In the genomic region with DNA sequence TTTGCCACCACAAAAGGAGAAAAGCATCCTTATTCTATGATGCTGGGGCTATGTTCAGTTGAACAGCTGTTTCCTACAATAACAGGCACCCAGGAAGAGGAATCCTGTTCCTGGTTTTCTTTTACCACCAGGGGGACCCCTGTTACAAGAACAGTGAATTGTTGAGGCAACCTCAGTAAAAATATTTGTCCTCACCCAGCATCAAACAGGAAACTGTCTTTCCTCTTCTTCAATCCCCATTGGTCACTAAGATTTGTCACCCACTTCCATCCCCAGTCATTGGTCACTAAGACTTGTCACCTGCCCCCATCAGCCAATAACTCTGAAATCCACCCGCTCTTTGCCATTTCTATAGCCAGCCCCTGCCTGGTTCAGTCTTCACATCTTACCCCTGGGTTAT, we compare ENCODE assay signal across 9 cellular contexts.
DNase-seq lines count a peak whose midpoint lies in the region; ATAC-seq, FAIRE-seq and TF ChIP-seq lines count a peak whose summit lies in the region.
"Had no signal": no experiment of that assay in that cellular context is flagged by ENCODE, and none has a peak within 500 bp of the region (broad histone marks: within the 10 kb centered on the region; RNA-seq: fewer than 3 reads in every experiment).

No MANE protein-coding gene starts in this region.

- no peaks in the 10 kb centered on the region for H3K79me2 ChIP-seq in HepG2 (ENCODE audit: insufficient read depth, low read length)

- 58% methylated on average over 1 of the region's 1 CpG for WGBS in HepG2 (ENCODE audit: low lambda C conversion rate)

- H3K4me3 ChIP-seq in Panc1 (ENCODE audit: low read depth in 2 of 2, low read length in 2 of 2), result no peak overlapping the region
- H3K4me3 ChIP-seq in colonic mucosa, result no peak overlapping the region
- no peak overlapping the region for H3K4me3 ChIP-seq in HepG2 (replicated peaks in 1 of 3; ENCODE audit: insufficient read depth in 1 of 3, low read depth in 2 of 3, low read length in 3 of 3)

- POLR2A ChIA-PET in Panc1 (lab: Charles Lee) (interaction anchor here (0.7 kb wide), 1 partner anchor 160 kb away, joined by 3 read pairs; no protein-coding TSS in a partner anchor), HepG2 (lab: Yijun Ruan, JAX) (no interaction called here)

- DNase-seq in stimulated activated CD4-positive, alpha-beta T cell treated with anti-CD3 and anti-CD28 coated beads, Interleukin-2, amount 100 ng/mL, for 4 hours (ENCODE audit: low read depth), result peak; percentile 3
- no peak for DNase-seq in stimulated activated CD4-positive, alpha-beta T cell treated with anti-CD3 and anti-CD28 coated beads, Interleukin-1b, Interleukin-23, amount 100 ng/mL, for 48 hours
- DNase-seq in HuH-7.5 (ENCODE audit: low spot score) (peak; percentile 36), Panc1 (ENCODE audit: low read depth, low spot score) (no peak), colonic mucosa (peak; percentile 71), HepG2 (ENCODE audit: low spot score) (peak; percentile 38), urothelium cell line (ENCODE audit: low spot score) (peak; percentile 52)
- DNase-seq: left cardiac atrium had no signal

- H3K4me1 ChIP-seq in Panc1 (ENCODE audit: control insufficient read depth, insufficient read depth, low read length) (no peaks in the 10 kb centered on the region), colonic mucosa (no peaks in the 10 kb centered on the region), HepG2 (ENCODE audit: insufficient read depth, low read length) (no peaks in the 10 kb centered on the region)

- no peak for TF ChIP-seq POLR2A in HepG2 (IDR thresholded peaks at IDR 0.05; ENCODE audit: insufficient read depth in 1 of 2, low read depth in 2 of 2, low read length in 2 of 2)

- in situ Hi-C loops in Panc1 (cut with HindIII; ENCODE audit: low pct_unique_long_range_greater_than_20kb, low sequenced_read_pairs) (no loop called here), HepG2 (cut with HindIII; ENCODE audit: extremely low pct_ligation_motif_present, low pct_unique_long_range_greater_than_20kb) (no loop called here)

- BruUV-seq in Panc1 (replicated peaks; lab: Mats Ljungman, UMichigan) (no TSS peak), HepG2 (replicated peaks; lab: Mats Ljungman, UMichigan) (no TSS peak)

- no peaks in the 10 kb centered on the region for H4K20me1 ChIP-seq in HepG2 (ENCODE audit: insufficient read depth, low read length)

- CTCF ChIA-PET in Panc1 (lab: Charles Lee) (interaction anchor here (0.8 to 1.0 kb wide), 2 partner anchors 151 to 233 kb away, joined by 4 to 5 read pairs; no protein-coding TSS in a partner anchor), HepG2 (lab: Yijun Ruan, JAX; ENCODE audit: low intra/inter-chr PET ratio, low total read pairs) (interaction anchor here (2.2 kb wide), 1 partner anchor 233 kb away, joined by 11 read pairs; no protein-coding TSS in a partner anchor)

- H2AFZ ChIP-seq in HepG2 (ENCODE audit: low read length), result no peak overlapping the region

- no peaks in the 10 kb centered on the region for H3K9me3 ChIP-seq in Panc1 (ENCODE audit: control insufficient read depth, insufficient read depth, low read depth, low read length)
- H3K9me3 ChIP-seq in colonic mucosa, result no peaks in the 10 kb centered on the region
- no peaks in the 10 kb centered on the region for H3K9me3 ChIP-seq in HepG2 (ENCODE audit: low read length)

- no peak for TF ChIP-seq RAD21 in HepG2 (CRISPR knock-in tag; IDR thresholded peaks at IDR 0.05)

- TF ChIP-seq EP300 in HepG2 (IDR thresholded peaks at IDR 0.05; ENCODE audit: low read depth in 2 of 2, low read length in 2 of 2) (no peak), HepG2 (CRISPR knock-in tag; IDR thresholded peaks at IDR 0.05; ENCODE audit: borderline replicate concordance) (no peak)

- intact Hi-C loops in Panc1 (cut with micrococcal nuclease; ENCODE audit: unreplicated experiment) (loop anchor here (5.0 kb wide), 1 partner anchor 232 kb away; no protein-coding TSS in a partner anchor), colonic mucosa (cut with DNase I) (loop anchor here (2.0 to 5.0 kb wide), 2 partner anchors 142 to 234 kb away; partner anchors contain the start of gene GALNT7), HepG2 (cut with micrococcal nuclease; ENCODE audit: unreplicated experiment) (loop anchor here (1.0 to 10.0 kb wide), 3 partner anchors 140 to 390 kb away; partner anchors contain the start of gene GALNT7)

- no peaks in the 10 kb centered on the region for H3K36me3 ChIP-seq in Panc1 (ENCODE audit: control insufficient read depth, insufficient read depth, low read length)
- no peaks in the 10 kb centered on the region for H3K36me3 ChIP-seq in colonic mucosa
- H3K36me3 ChIP-seq in HepG2 (replicated peaks in 1 of 2; ENCODE audit: control insufficient read depth in 1 of 2, insufficient read depth in 2 of 2, low read length in 2 of 2), result no peaks in the 10 kb centered on the region

- no peak overlapping the region for H3K4me2 ChIP-seq in HepG2 (ENCODE audit: low read depth, low read length)

- H3K27ac ChIP-seq in Panc1 (ENCODE audit: low read length) (peak overlapping the region; percentile 68; the same call in 1 of the 2 replicates), colonic mucosa (no peak overlapping the region), HepG2 (ENCODE audit: extremely low read length, insufficient read depth, low read length) (no peak overlapping the region)

- TF ChIP-seq CTCF in Panc1 (IDR thresholded peaks at IDR 0.05), result peak; percentile 73
- peak; percentile 65 for TF ChIP-seq CTCF in colonic mucosa (IDR thresholded peaks at IDR 0.05)
- peak; percentile 53 for TF ChIP-seq CTCF in HepG2 (CRISPR knock-in tag; IDR thresholded peaks at IDR 0.05)

- H3K9ac ChIP-seq in colonic mucosa (ENCODE audit: low read depth in 2 of 2, low read length in 2 of 2), result no peak overlapping the region
- no peak overlapping the region for H3K9ac ChIP-seq in HepG2 (ENCODE audit: insufficient read depth, low read depth, low read length)

- H3K27me3 ChIP-seq in Panc1 (ENCODE audit: control insufficient read depth, insufficient read depth, low read length), result no peaks in the 10 kb centered on the region
- H3K27me3 ChIP-seq in colonic mucosa, result no peaks in the 10 kb centered on the region
- no peaks in the 10 kb centered on the region for H3K27me3 ChIP-seq in HepG2 (ENCODE audit: control insufficient read depth in 1 of 2, insufficient read depth in 2 of 2, low read length in 2 of 2)

- no peak for FAIRE-seq in HepG2 (lab: Jason Lieb, UNC)
- no peak for FAIRE-seq in urothelium cell line (lab: Jason Lieb, UNC)

- ATAC-seq in GM21825 (IDR thresholded peaks at IDR 0.05; ENCODE audit: unreplicated experiment) (peak; percentile 83), Panc1 (peak; percentile 83), HepG2 (peak; percentile 77)

TF ChIP-seq in HepG2, 621 proteins besides CTCF, POLR2A, EP300 and RAD21:
- TF ChIP-seq SMC3 (IDR thresholded peaks at IDR 0.05; ENCODE audit: low read length), result peak; percentile 59; the same call in 1 of the 2 replicates
- TF ChIP-seq STAG1 (CRISPR knock-in tag; IDR thresholded peaks at IDR 0.05), result peak; percentile 53
- no peak for TF ChIP-seq RFX5 (IDR thresholded peaks at IDR 0.05; ENCODE audit: low read depth, low read length)
- TF ChIP-seq, protein P1, sequence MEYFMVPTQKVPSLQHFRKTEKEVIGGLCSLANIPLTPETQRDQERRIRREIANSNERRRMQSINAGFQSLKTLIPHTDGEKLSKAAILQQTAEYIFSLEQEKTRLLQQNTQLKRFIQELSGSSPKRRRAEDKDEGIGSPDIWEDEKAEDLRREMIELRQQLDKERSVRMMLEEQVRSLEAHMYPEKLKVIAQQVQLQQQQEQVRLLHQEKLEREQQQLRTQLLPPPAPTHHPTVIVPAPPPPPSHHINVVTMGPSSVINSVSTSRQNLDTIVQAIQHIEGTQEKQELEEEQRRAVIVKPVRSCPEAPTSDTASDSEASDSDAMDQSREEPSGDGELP (IDR thresholded peaks at IDR 0.05; ENCODE audit: borderline replicate concordance, low read depth), result peak; percentile 43; the same call in 1 of the 2 replicates

Comparison
In these comparisons a context has a peak if more than half of its experiments do, and no peak if none do; other contexts are left out.
1. DNase-seq: peak in stimulated activated CD4-positive, alpha-beta T cell treated with anti-CD3 and anti-CD28 coated beads, Interleukin-2, amount 100 ng/mL, for 4 hours (single experiment), HuH-7.5 (single experiment), colonic mucosa (single experiment), HepG2 (single experiment) and urothelium cell line (single experiment); none in stimulated activated CD4-positive, alpha-beta T cell treated with anti-CD3 and anti-CD28 coated beads, Interleukin-1b, Interleukin-23, amount 100 ng/mL, for 48 hours (single experiment) and Panc1 (single experiment).
2. Peak in every context shown above with its lines, with median percentiles within 50 percentile points of each other: ATAC-seq and CTCF ChIP-seq.